In genomic region chr4:189096717-189097116, GRCh38 we compare ENCODE assay signal across 1 cellular context.
TF ChIP-seq lines count a peak whose summit lies in the region.

No MANE protein-coding gene starts in this region.

TF ChIP-seq in HepG2, 621 proteins besides CTCF, POLR2A, EP300 and RAD21 (continued from another document):
- TF ChIP-seq, protein P1, sequence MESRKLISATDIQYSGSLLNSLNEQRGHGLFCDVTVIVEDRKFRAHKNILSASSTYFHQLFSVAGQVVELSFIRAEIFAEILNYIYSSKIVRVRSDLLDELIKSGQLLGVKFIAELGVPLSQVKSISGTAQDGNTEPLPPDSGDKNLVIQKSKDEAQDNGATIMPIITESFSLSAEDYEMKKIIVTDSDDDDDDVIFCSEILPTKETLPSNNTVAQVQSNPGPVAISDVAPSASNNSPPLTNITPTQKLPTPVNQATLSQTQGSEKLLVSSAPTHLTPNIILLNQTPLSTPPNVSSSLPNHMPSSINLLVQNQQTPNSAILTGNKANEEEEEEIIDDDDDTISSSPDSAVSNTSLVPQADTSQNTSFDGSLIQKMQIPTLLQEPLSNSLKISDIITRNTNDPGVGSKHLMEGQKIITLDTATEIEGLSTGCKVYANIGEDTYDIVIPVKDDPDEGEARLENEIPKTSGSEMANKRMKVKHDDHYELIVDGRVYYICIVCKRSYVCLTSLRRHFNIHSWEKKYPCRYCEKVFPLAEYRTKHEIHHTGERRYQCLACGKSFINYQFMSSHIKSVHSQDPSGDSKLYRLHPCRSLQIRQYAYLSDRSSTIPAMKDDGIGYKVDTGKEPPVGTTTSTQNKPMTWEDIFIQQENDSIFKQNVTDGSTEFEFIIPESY (CRISPR knock-in tag; IDR thresholded peaks at IDR 0.05), result peak; percentile 91
